In the genomic region with DNA sequence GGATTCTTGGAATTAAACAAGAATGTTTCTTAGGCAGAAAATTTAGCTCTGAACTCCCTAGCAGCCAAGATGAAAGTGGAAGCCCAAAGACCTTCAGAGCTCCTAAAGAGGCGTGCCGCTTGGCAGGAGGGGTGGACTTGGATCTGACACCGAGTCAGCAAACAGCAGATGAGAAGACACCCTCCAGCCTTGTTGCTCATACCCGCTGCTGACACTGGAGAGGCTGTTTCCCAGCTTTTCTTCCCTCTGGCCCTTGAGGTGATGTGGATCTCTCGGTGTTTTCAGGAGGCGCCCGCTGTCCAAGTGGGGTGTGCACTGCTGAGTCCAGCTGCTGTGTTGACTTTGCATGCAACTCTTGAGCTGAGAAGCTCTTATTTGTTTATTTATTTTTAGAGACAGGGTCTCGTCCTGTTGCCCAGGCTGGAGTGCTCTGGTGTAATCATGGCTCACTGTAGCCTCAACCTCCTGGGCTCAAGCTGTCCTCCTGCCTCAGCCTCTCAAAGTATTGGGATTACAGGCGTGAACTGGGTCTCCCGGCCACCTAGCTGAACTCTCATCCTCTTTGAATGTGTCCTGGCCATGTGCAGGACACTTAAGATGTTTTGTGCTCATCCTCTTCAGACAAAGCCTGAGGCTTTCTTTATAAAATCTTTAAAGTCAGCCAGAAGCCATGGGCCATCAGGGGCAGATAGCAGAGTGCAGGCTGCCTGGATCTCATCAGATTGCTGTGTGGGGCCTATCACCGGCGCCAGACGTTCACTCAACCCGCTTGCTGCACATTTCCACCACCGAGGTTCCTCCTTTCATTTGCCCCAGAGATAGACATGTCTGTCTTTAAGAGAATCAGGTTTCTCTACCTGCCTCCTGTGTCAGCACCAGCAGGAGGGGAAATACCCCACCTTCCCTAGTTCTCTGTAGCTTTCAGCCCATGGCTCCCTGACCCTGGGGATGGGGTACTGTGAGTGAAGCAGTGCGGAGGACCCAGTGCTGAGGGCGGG, we compare ENCODE assay signal across 19 cellular contexts. TPM values are rescaled to one million over a fixed set of nuclear protein-coding genes. Genes with fewer than 3 reads are reported as not detected.
"Had no signal": no experiment of that assay in that cellular context is flagged by ENCODE, and none has a peak within 500 bp of the region (broad histone marks: within the 10 kb centered on the region; RNA-seq: fewer than 3 reads in every experiment).

No MANE protein-coding gene starts in this region.

- H3K27ac Mint-ChIP-seq: activated CD4-positive, alpha-beta T cell treated with anti-CD3 and anti-CD28 coated beads, Interleukin-2, amount 10 ng/mL, durations not matched to agents 7 days and 5 days; activated naive CD4-positive, alpha-beta T cell treated with anti-CD3 and anti-CD28 coated beads for 36 hours; activated T-helper 17 cell treated with anti-CD3 and anti-CD28 coated beads, Interleukin-2, amount 50 U/mL, for 72 hours; immature natural killer cell; naive thymus-derived CD4-positive, alpha-beta T cell had no signal

- H3K9me3 Mint-ChIP-seq: activated CD4-positive, alpha-beta T cell treated with anti-CD3 and anti-CD28 coated beads, Interleukin-2, amount 10 ng/mL, durations not matched to agents 7 days and 5 days; activated naive CD4-positive, alpha-beta T cell treated with anti-CD3 and anti-CD28 coated beads for 36 hours; activated T-helper 17 cell treated with anti-CD3 and anti-CD28 coated beads, Interleukin-2, amount 50 U/mL, for 72 hours; naive thymus-derived CD4-positive, alpha-beta T cell had no signal

- H3K4me3 Mint-ChIP-seq: activated CD4-positive, alpha-beta T cell treated with anti-CD3 and anti-CD28 coated beads, Interleukin-2, amount 10 ng/mL, durations not matched to agents 7 days and 5 days; activated naive CD4-positive, alpha-beta T cell treated with anti-CD3 and anti-CD28 coated beads for 36 hours; activated T-helper 17 cell treated with anti-CD3 and anti-CD28 coated beads, Interleukin-2, amount 50 U/mL, for 72 hours; immature natural killer cell had no signal

- H3K4me1 ChIP-seq: prostate gland, sigmoid colon, upper lobe of right lung had no signal

- DNase-seq: activated CD4-positive, alpha-beta T cell treated with anti-CD3 and anti-CD28 coated beads, Interleukin-2, amount 10 ng/mL, durations not matched to agents 7 days and 5 days; activated CD8-positive, alpha-beta memory T cell treated with anti-CD3 and anti-CD28 coated beads for 24 hours; activated naive CD4-positive, alpha-beta T cell treated with anti-CD3 and anti-CD28 coated beads for 36 hours; activated T-cell treated with anti-CD3 and anti-CD28 coated beads for 4 hours; effector CD4-positive, alpha-beta T cell; immature natural killer cell; left cardiac atrium; naive thymus-derived CD4-positive, alpha-beta T cell; nucleus accumbens; sigmoid colon; stimulated activated CD4-positive, alpha-beta T cell treated with anti-CD3 and anti-CD28 coated beads, Interleukin-12 subunit alpha, Interleukin-12 subunit beta, amount 100 ng/mL, for 4 hours; stimulated activated CD4-positive, alpha-beta T cell treated with anti-CD3 and anti-CD28 coated beads, Interleukin-2, amount 100 ng/mL, for 48 hours; stimulated activated naive CD4-positive, alpha-beta T cell treated with Interleukin-2 at 50 U/mL for 16 hours; upper lobe of right lung; WERI-Rb-1 had no signal

- H3K27ac ChIP-seq: coronary artery, prostate gland, sigmoid colon, upper lobe of right lung, WERI-Rb-1 had no signal

- H3K36me3 ChIP-seq: prostate gland, sigmoid colon, upper lobe of right lung, WERI-Rb-1 had no signal

- H3K9me3 ChIP-seq: prostate gland, sigmoid colon, upper lobe of right lung had no signal

- ATAC-seq: activated T-helper 17 cell treated with anti-CD3 and anti-CD28 coated beads, Interleukin-2, amount 50 U/mL, for 72 hours; left cardiac atrium; upper lobe of right lung had no signal

- H3K4me3 ChIP-seq: coronary artery, lung, prostate gland, sigmoid colon, upper lobe of right lung had no signal

- H3K36me3 Mint-ChIP-seq: immature natural killer cell; naive thymus-derived CD4-positive, alpha-beta T cell had no signal

- H3K4me1 Mint-ChIP-seq: activated T-helper 17 cell treated with anti-CD3 and anti-CD28 coated beads, Interleukin-2, amount 50 U/mL, for 72 hours had no signal

RNA-seq across cellular contexts. Expression of a gene that starts 21.7 kb away (rescaled TPM):
- total RNA-seq: activated CD4-positive, alpha-beta T cell treated with anti-CD3 and anti-CD28 coated beads, Interleukin-2, amount 10 ng/mL, durations not matched to agents 7 days and 5 days; activated naive CD4-positive, alpha-beta T cell treated with anti-CD3 and anti-CD28 coated beads for 36 hours had no signal
